22 cellular contexts compared by ENCODE assay signal in genomic region chr10:61319550-61320256, GRCh38.
"Had no signal": no experiment of that assay in that cellular context is flagged by ENCODE, and none has a peak within 500 bp of the region (broad histone marks: within the 10 kb centered on the region; RNA-seq: fewer than 3 reads in every experiment).

No MANE protein-coding gene starts in this region.

- H3K36me3 Mint-ChIP-seq: activated CD8-positive, alpha-beta memory T cell treated with anti-CD3 and anti-CD28 coated beads, Interleukin-2, amount 10 ng/mL, durations not matched to agents 7 days and 5 days; activated naive CD4-positive, alpha-beta T cell treated with anti-CD3 and anti-CD28 coated beads, Interleukin-2, amount 10 ng/mL, durations not matched to agents 7 days and 5 days; mesothelial cell of epicardium; neural progenitor cell had no signal

- H3K4me3 ChIP-seq: heart right ventricle, left lung, lung, neural progenitor cell, smooth muscle cell, testis, upper lobe of left lung had no signal

- H3K9ac ChIP-seq: neural progenitor cell had no signal

- H3K4me1 ChIP-seq: heart right ventricle, left lung, neural progenitor cell, testis, upper lobe of left lung had no signal

- DNase-seq: activated CD4-positive, alpha-beta memory T cell treated with anti-CD3 and anti-CD28 coated beads, Interleukin-2, amount 10 ng/mL, durations not matched to agents 7 days and 5 days; activated CD4-positive, alpha-beta T cell treated with anti-CD3 and anti-CD28 coated beads, Interleukin-2, amount 10 ng/mL, durations not matched to agents 24 days and 14 days; activated CD8-positive, alpha-beta memory T cell treated with anti-CD3 and anti-CD28 coated beads, Interleukin-2, amount 10 ng/mL, durations not matched to agents 7 days and 5 days; activated effector memory CD4-positive, alpha-beta T cell treated with anti-CD3 and anti-CD28 coated beads, Interleukin-2, amount 50 U/mL, for 16 hours; activated naive CD4-positive, alpha-beta T cell treated with anti-CD3 and anti-CD28 coated beads, Interleukin-2, amount 10 ng/mL, durations not matched to agents 7 days and 5 days; activated T-cell treated with anti-CD3 and anti-CD28 coated beads for 4 hours; brain microvascular endothelial cell; effector memory CD4-positive, alpha-beta T cell; heart right ventricle; left lung; naive thymus-derived CD8-positive, alpha-beta T cell; posterior cingulate gyrus; stimulated activated CD4-positive, alpha-beta T cell treated with anti-CD3 and anti-CD28 coated beads, Interleukin-2, amount 100 ng/mL, for 48 hours; stimulated activated naive CD4-positive, alpha-beta T cell; testis; upper lobe of left lung had no signal

- H3K27me3 Mint-ChIP-seq: naive thymus-derived CD8-positive, alpha-beta T cell had no signal

- H3K4me1 Mint-ChIP-seq: activated CD4-positive, alpha-beta T cell treated with anti-CD3 and anti-CD28 coated beads, Interleukin-2, amount 10 ng/mL, durations not matched to agents 24 days and 14 days; activated CD8-positive, alpha-beta memory T cell treated with anti-CD3 and anti-CD28 coated beads, Interleukin-2, amount 10 ng/mL, durations not matched to agents 7 days and 5 days; neural progenitor cell had no signal

- H3K9me3 ChIP-seq: left lung, testis, upper lobe of left lung had no signal

- H3K4me2 ChIP-seq: neural progenitor cell, smooth muscle cell had no signal

- H3K27me3 ChIP-seq: brain microvascular endothelial cell, left lung, neural progenitor cell, testis, upper lobe of left lung had no signal

- H3K27ac ChIP-seq: brain microvascular endothelial cell, heart right ventricle, left lung, neural progenitor cell, testis, upper lobe of left lung, VCaP had no signal

- H3K4me3 Mint-ChIP-seq: activated CD4-positive, alpha-beta memory T cell treated with anti-CD3 and anti-CD28 coated beads, Interleukin-2, amount 10 ng/mL, durations not matched to agents 7 days and 5 days; activated CD4-positive, alpha-beta T cell treated with anti-CD3 and anti-CD28 coated beads, Interleukin-2, amount 10 ng/mL, durations not matched to agents 24 days and 14 days; activated CD8-positive, alpha-beta memory T cell treated with anti-CD3 and anti-CD28 coated beads, Interleukin-2, amount 10 ng/mL, durations not matched to agents 7 days and 5 days; activated naive CD4-positive, alpha-beta T cell treated with anti-CD3 and anti-CD28 coated beads, Interleukin-2, amount 10 ng/mL, durations not matched to agents 7 days and 5 days; central memory CD8-positive, alpha-beta T cell; mesothelial cell of epicardium; naive thymus-derived CD8-positive, alpha-beta T cell; neural progenitor cell had no signal

- H3K27ac Mint-ChIP-seq: activated CD4-positive, alpha-beta memory T cell treated with anti-CD3 and anti-CD28 coated beads, Interleukin-2, amount 10 ng/mL, durations not matched to agents 7 days and 5 days; activated CD4-positive, alpha-beta T cell treated with anti-CD3 and anti-CD28 coated beads, Interleukin-2, amount 10 ng/mL, durations not matched to agents 24 days and 14 days; activated CD8-positive, alpha-beta memory T cell treated with anti-CD3 and anti-CD28 coated beads, Interleukin-2, amount 10 ng/mL, durations not matched to agents 7 days and 5 days; activated naive CD4-positive, alpha-beta T cell treated with anti-CD3 and anti-CD28 coated beads, Interleukin-2, amount 10 ng/mL, durations not matched to agents 7 days and 5 days; mesothelial cell of epicardium; naive thymus-derived CD8-positive, alpha-beta T cell; neural progenitor cell had no signal

- H3K9me3 Mint-ChIP-seq: activated CD4-positive, alpha-beta memory T cell treated with anti-CD3 and anti-CD28 coated beads, Interleukin-2, amount 10 ng/mL, durations not matched to agents 7 days and 5 days; activated CD4-positive, alpha-beta T cell treated with anti-CD3 and anti-CD28 coated beads, Interleukin-2, amount 10 ng/mL, durations not matched to agents 24 days and 14 days; activated naive CD4-positive, alpha-beta T cell treated with anti-CD3 and anti-CD28 coated beads, Interleukin-2, amount 10 ng/mL, durations not matched to agents 7 days and 5 days; central memory CD8-positive, alpha-beta T cell; naive thymus-derived CD8-positive, alpha-beta T cell; neural progenitor cell had no signal

- H3K36me3 ChIP-seq: brain microvascular endothelial cell, heart right ventricle, left lung, neural progenitor cell, upper lobe of left lung had no signal
